Comparison of ENCODE assay signal across 33 cellular contexts in the genomic region with DNA sequence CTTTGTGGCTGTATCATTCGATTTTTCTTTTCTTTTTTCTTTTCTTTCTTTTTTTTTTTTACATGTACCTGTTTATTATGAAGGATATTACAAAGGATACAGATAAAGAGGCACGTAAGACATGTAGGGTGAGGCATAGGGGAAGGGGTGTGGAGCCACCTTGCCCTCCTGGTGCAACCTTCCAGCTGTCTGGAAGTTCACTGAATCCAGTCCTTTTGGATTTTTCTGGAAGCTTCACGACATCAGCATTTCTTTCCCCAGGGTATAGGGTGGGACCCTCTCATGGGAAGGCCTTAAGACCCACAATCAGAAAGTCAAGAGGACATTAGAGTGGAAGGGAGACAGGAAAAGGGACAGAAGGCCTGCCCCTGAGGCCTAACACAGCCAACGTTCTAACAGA. TPM values are rescaled to one million over a fixed set of nuclear protein-coding genes. Genes with fewer than 3 reads are reported as not detected.
"Had no signal": no experiment of that assay in that cellular context is flagged by ENCODE, and none has a peak within 500 bp of the region (broad histone marks: within the 10 kb centered on the region; RNA-seq: fewer than 3 reads in every experiment).

No MANE protein-coding gene starts in this region.

- H3K27ac Mint-ChIP-seq: activated CD4-positive, alpha-beta memory T cell treated with anti-CD3 and anti-CD28 coated beads for 36 hours; activated CD8-positive, alpha-beta memory T cell treated with anti-CD3 and anti-CD28 coated beads, Interleukin-2, amount 10 ng/mL, durations not matched to agents 7 days and 5 days; activated naive CD8-positive, alpha-beta T cell treated with anti-CD3 and anti-CD28 coated beads for 36 hours; activated T-cell treated with anti-CD3 and anti-CD28 coated beads, Interleukin-2, amount 50 U/mL, for 72 hours; activated T-helper 17 cell treated with anti-CD3 and anti-CD28 coated beads, Interleukin-2, amount 50 U/mL, for 72 hours; T-helper 1 cell treated with Interleukin-12 subunit alpha and Interleukin-12 subunit beta and Interleukin-4 antibody, amounts not matched to agents 30 μg/mL and 1 μg/mL, for 36 hours; T-helper 2 cell treated with Interferon-gamma antibody and Interleukin-4, amounts not matched to agents 5 μg/mL and 100 μg/mL, for 36 hours; WTC11 had no signal

- DNase-seq: activated CD4-positive, alpha-beta memory T cell treated with anti-CD3 and anti-CD28 coated beads for 36 hours; activated CD4-positive, alpha-beta T cell treated with anti-CD3 and anti-CD28 coated beads for 4 hours; activated CD4-positive, alpha-beta T cell treated with anti-CD3 and anti-CD28 coated beads, Interleukin-2, amount 50 U/mL, for 1 hour; activated CD4-positive, CD25-positive, alpha-beta regulatory T cell treated with anti-CD3 and anti-CD28 coated beads, Interleukin-2, amount 50 U/mL, for 72 hours; activated CD8-positive, alpha-beta memory T cell treated with anti-CD3 and anti-CD28 coated beads, Interleukin-2, amount 10 ng/mL, durations not matched to agents 7 days and 5 days; activated effector memory CD4-positive, alpha-beta T cell treated with anti-CD3 and anti-CD28 coated beads, Interleukin-2, amount 50 U/mL, for 16 hours; activated naive CD4-positive, alpha-beta T cell; activated naive CD4-positive, alpha-beta T cell treated with anti-CD3 and anti-CD28 coated beads, Interleukin-2, amount 50 U/mL, for 16 hours; activated naive CD8-positive, alpha-beta T cell treated with anti-CD3 and anti-CD28 coated beads for 36 hours; activated T-cell treated with anti-CD3 and anti-CD28 coated beads, Interleukin-2, amount 50 U/mL, for 1 hour; activated T-cell treated with anti-CD3 and anti-CD28 coated beads, Interleukin-2, amount 50 U/mL, for 72 hours; amniotic stem cell; aorta; brain microvascular endothelial cell; Karpas-422; KBM-7; NCI-H1105; NCI-H1417 treated with DMSO at 0.1 percent for 48 hours; NCI-H187 treated with DMSO at 0.1 percent for 48 hours; NCI-H2081; NCI-H345; NCI-H524 treated with DMSO at 0.1 percent for 48 hours; Peyer's patch; RPMI8226; SHP77 treated with DMSO at 0.1 percent for 48 hours; SK-N-SH had no signal

- H3K9ac ChIP-seq: SK-N-SH had no signal

- ATAC-seq: activated CD8-positive, alpha-beta memory T cell treated with anti-CD3 and anti-CD28 coated beads, Interleukin-2, amount 10 ng/mL, durations not matched to agents 7 days and 5 days; activated T-cell treated with anti-CD3 and anti-CD28 coated beads, Interleukin-2, amount 50 U/mL, for 72 hours; activated T-helper 17 cell treated with anti-CD3 and anti-CD28 coated beads, Interleukin-2, amount 50 U/mL, for 72 hours had no signal

- H3K36me3 Mint-ChIP-seq: activated CD4-positive, alpha-beta memory T cell treated with anti-CD3 and anti-CD28 coated beads for 36 hours; activated CD8-positive, alpha-beta memory T cell treated with anti-CD3 and anti-CD28 coated beads, Interleukin-2, amount 10 ng/mL, durations not matched to agents 7 days and 5 days; activated naive CD8-positive, alpha-beta T cell treated with anti-CD3 and anti-CD28 coated beads for 36 hours; WTC11 had no signal

- H3K4me1 ChIP-seq: Peyer's patch, SJSA1 had no signal

- H3K27ac ChIP-seq: brain microvascular endothelial cell, Peyer's patch, SJSA1 had no signal

- H3K27me3 ChIP-seq: brain microvascular endothelial cell, Peyer's patch, SJSA1 had no signal

- H3K9me3 Mint-ChIP-seq: activated CD4-positive, alpha-beta memory T cell treated with anti-CD3 and anti-CD28 coated beads for 36 hours; activated naive CD8-positive, alpha-beta T cell treated with anti-CD3 and anti-CD28 coated beads for 36 hours; activated T-cell treated with anti-CD3 and anti-CD28 coated beads, Interleukin-2, amount 50 U/mL, for 72 hours; activated T-helper 17 cell treated with anti-CD3 and anti-CD28 coated beads, Interleukin-2, amount 50 U/mL, for 72 hours; T-helper 1 cell treated with Interleukin-12 subunit alpha and Interleukin-12 subunit beta and Interleukin-4 antibody, amounts not matched to agents 30 μg/mL and 1 μg/mL, for 36 hours; T-helper 2 cell treated with Interferon-gamma antibody and Interleukin-4, amounts not matched to agents 5 μg/mL and 100 μg/mL, for 36 hours had no signal

- H3K36me3 ChIP-seq: brain microvascular endothelial cell, Peyer's patch, SJSA1 had no signal

- H3K9me3 ChIP-seq: Peyer's patch, SJSA1, SK-N-SH had no signal

- H3K4me1 Mint-ChIP-seq: activated CD8-positive, alpha-beta memory T cell treated with anti-CD3 and anti-CD28 coated beads, Interleukin-2, amount 10 ng/mL, durations not matched to agents 7 days and 5 days; activated naive CD8-positive, alpha-beta T cell treated with anti-CD3 and anti-CD28 coated beads for 36 hours; activated T-helper 17 cell treated with anti-CD3 and anti-CD28 coated beads, Interleukin-2, amount 50 U/mL, for 72 hours had no signal

- H3K4me3 Mint-ChIP-seq: activated CD4-positive, alpha-beta memory T cell treated with anti-CD3 and anti-CD28 coated beads for 36 hours; activated CD8-positive, alpha-beta memory T cell treated with anti-CD3 and anti-CD28 coated beads, Interleukin-2, amount 10 ng/mL, durations not matched to agents 7 days and 5 days; activated naive CD8-positive, alpha-beta T cell treated with anti-CD3 and anti-CD28 coated beads for 36 hours; activated T-cell treated with anti-CD3 and anti-CD28 coated beads, Interleukin-2, amount 50 U/mL, for 72 hours; activated T-helper 17 cell treated with anti-CD3 and anti-CD28 coated beads, Interleukin-2, amount 50 U/mL, for 72 hours; T-helper 1 cell treated with Interleukin-12 subunit alpha and Interleukin-12 subunit beta and Interleukin-4 antibody, amounts not matched to agents 30 μg/mL and 1 μg/mL, for 36 hours; T-helper 2 cell treated with Interferon-gamma antibody and Interleukin-4, amounts not matched to agents 5 μg/mL and 100 μg/mL, for 36 hours; WTC11 had no signal

- H3K27me3 Mint-ChIP-seq: activated CD4-positive, alpha-beta memory T cell treated with anti-CD3 and anti-CD28 coated beads for 36 hours; activated CD8-positive, alpha-beta memory T cell treated with anti-CD3 and anti-CD28 coated beads, Interleukin-2, amount 10 ng/mL, durations not matched to agents 7 days and 5 days; activated T-helper 17 cell treated with anti-CD3 and anti-CD28 coated beads, Interleukin-2, amount 50 U/mL, for 72 hours had no signal

- H3K4me3 ChIP-seq: Peyer's patch, SJSA1 had no signal

RNA-seq across cellular contexts. Expression of gene BRDT, which starts 33.2 kb away (rescaled TPM):
- total RNA-seq: activated CD4-positive, alpha-beta memory T cell treated with anti-CD3 and anti-CD28 coated beads for 36 hours; activated CD8-positive, alpha-beta memory T cell treated with anti-CD3 and anti-CD28 coated beads, Interleukin-2, amount 10 ng/mL, durations not matched to agents 7 days and 5 days; activated naive CD8-positive, alpha-beta T cell treated with anti-CD3 and anti-CD28 coated beads for 36 hours; activated T-cell treated with anti-CD3 and anti-CD28 coated beads, Interleukin-2, amount 50 U/mL, for 72 hours; activated T-helper 17 cell treated with anti-CD3 and anti-CD28 coated beads, Interleukin-2, amount 50 U/mL, for 72 hours; aorta; MCF 10A; NCI-H460; Peyer's patch; SJSA1 had no signal
- polyA plus RNA-seq: aorta, SK-N-SH had no signal
